Comparison of ENCODE assay signal across 9 cellular contexts in genomic region chr17:79388556-79389295, GRCh38.
DNase-seq lines count a peak whose midpoint lies in the region; ATAC-seq, FAIRE-seq and TF ChIP-seq lines count a peak whose summit lies in the region.
"Had no signal": no experiment of that assay in that cellular context is flagged by ENCODE, and none has a peak within 500 bp of the region (broad histone marks: within the 10 kb centered on the region; RNA-seq: fewer than 3 reads in every experiment).

No MANE protein-coding gene starts in this region.

- CTCF ChIA-PET in CD8-positive, alpha-beta memory T cell (lab: Charles Lee), result interaction anchor here (1.1 to 1.3 kb wide), 3 partner anchors 301 to 343 kb away, joined by 3 read pairs; no protein-coding TSS in a partner anchor

- no peak overlapping the region for H3K4me3 Mint-ChIP-seq in CD8-positive, alpha-beta memory T cell

- no peak overlapping the region for H3K4me3 ChIP-seq in liver (ENCODE audit: low read depth in 1 of 3, low read length in 3 of 3)
- no peak overlapping the region for H3K4me3 ChIP-seq in CD8-positive, alpha-beta memory T cell (ENCODE audit: low read length)

- 0 out of 2 replicates have a peak, but pooled peaks have one; percentile 17 for TF ChIP-seq POLR2A in H54 (IDR thresholded peaks at IDR 0.05; ENCODE audit: low read depth, low read length)

- ATAC-seq in HG02870 (IDR thresholded peaks at IDR 0.05; ENCODE audit: unreplicated experiment) (no peak), GM18498 (IDR thresholded peaks at IDR 0.05; ENCODE audit: unreplicated experiment) (no peak)

- H3K9me3 ChIP-seq in liver (ENCODE audit: control insufficient read depth in 4 of 4, low read length in 3 of 4), result no peaks in the 10 kb centered on the region
- no peaks in the 10 kb centered on the region for H3K9me3 ChIP-seq in CD8-positive, alpha-beta memory T cell (ENCODE audit: low read length)

- TF ChIP-seq RAD21 in liver (IDR thresholded peaks at IDR 0.05), result peak; percentile 77 to 81

- no peaks in the 10 kb centered on the region for H3K36me3 Mint-ChIP-seq in CD8-positive, alpha-beta memory T cell

- H3K27me3 Mint-ChIP-seq in CD8-positive, alpha-beta memory T cell, result peaks cover 20 to 43% of the 10 kb centered on the region in 2 donors

- no peak overlapping the region for H3K27ac ChIP-seq in liver (ENCODE audit: low read depth in 1 of 2, low read length in 2 of 2)
- H3K27ac ChIP-seq in CD8-positive, alpha-beta memory T cell (ENCODE audit: low read depth, low read length), result no peak overlapping the region

- H3K9me3 Mint-ChIP-seq in CD8-positive, alpha-beta memory T cell, result no peaks in the 10 kb centered on the region

- H3K4me1 Mint-ChIP-seq in CD8-positive, alpha-beta memory T cell, result peaks cover 2 to 5% (median 5%) of the 10 kb centered on the region in 3 donors

- 42% methylated on average over 28 of the region's 28 CpGs for WGBS in liver

- H3K27ac Mint-ChIP-seq in CD8-positive, alpha-beta memory T cell, result no peak overlapping the region

- no peak for FAIRE-seq in H54 (lab: Jason Lieb, UNC)
- FAIRE-seq: TTC549 had no signal

- H3K4me1 ChIP-seq in liver (ENCODE audit: control insufficient read depth in 4 of 4, insufficient read depth in 4 of 4, low read length in 3 of 4), result no peaks in the 10 kb centered on the region
- peaks cover 4% of the 10 kb centered on the region for H3K4me1 ChIP-seq in CD8-positive, alpha-beta memory T cell (ENCODE audit: insufficient read depth, low read length)

- no peak overlapping the region for H3K9ac ChIP-seq in liver (ENCODE audit: low read depth in 1 of 2, low read length in 2 of 2)

- TF ChIP-seq CTCF in liver (IDR thresholded peaks at IDR 0.05; ENCODE audit: low read depth, low read length, missing input control), result peak; percentile 62

- peaks cover 0 to 29% (median 2%) of the 10 kb centered on the region in 4 donors for H3K27me3 ChIP-seq in liver (ENCODE audit: control insufficient read depth in 4 of 4, insufficient read depth in 4 of 4, low read length in 3 of 4)
- peaks cover 27% of the 10 kb centered on the region for H3K27me3 ChIP-seq in CD8-positive, alpha-beta memory T cell (ENCODE audit: insufficient read depth, low read length, poor library complexity, severe bottlenecking)

- no peaks in the 10 kb centered on the region for H3K36me3 ChIP-seq in liver (ENCODE audit: control insufficient read depth in 4 of 4, insufficient read depth in 3 of 4, low read depth in 1 of 4, low read length in 3 of 4)
- H3K36me3 ChIP-seq in CD8-positive, alpha-beta memory T cell (ENCODE audit: insufficient read depth, low read length), result no peaks in the 10 kb centered on the region

- POLR2A ChIA-PET in CD8-positive, alpha-beta memory T cell (lab: Charles Lee), result interaction anchor here (0.6 kb wide), 1 partner anchor 1005 kb away, joined by 4 read pairs; no protein-coding TSS in a partner anchor

- peak; percentile 50 for DNase-seq in COLO829 (ENCODE audit: low spot score)
- DNase-seq in H54 (ENCODE audit: insufficient read length, low spot score), result peak; percentile 68
- DNase-seq in NCI-H748 (lab: John Stamatoyannopoulos, UW; ENCODE audit: unreplicated experiment), result peak; percentile 51
- peak; percentile 75 for DNase-seq in cerebellar cortex (ENCODE audit: low spot score)
- DNase-seq in CD8-positive, alpha-beta memory T cell, result no peak

TF ChIP-seq in liver, 16 proteins besides CTCF, POLR2A, EP300 and RAD21:
- TF ChIP-seq FOXA2 (IDR thresholded peaks at IDR 0.05) (no peak), GABPA (IDR thresholded peaks at IDR 0.05 in 1 of 2, conservative IDR thresholded peaks at IDR 0.05 in 1 of 2) (no peak), NR2F2 (IDR thresholded peaks at IDR 0.05) (no peak), TAF1 (conservative IDR thresholded peaks at IDR 0.05) (no peak), HNF4A (conservative IDR thresholded peaks at IDR 0.05) (no peak)
- TF ChIP-seq, protein P1, sequence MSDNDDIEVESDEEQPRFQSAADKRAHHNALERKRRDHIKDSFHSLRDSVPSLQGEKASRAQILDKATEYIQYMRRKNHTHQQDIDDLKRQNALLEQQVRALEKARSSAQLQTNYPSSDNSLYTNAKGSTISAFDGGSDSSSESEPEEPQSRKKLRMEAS (IDR thresholded peaks at IDR 0.05), result no peak

Comparison
In these comparisons a context has a peak if more than half of its experiments do, and no peak if none do; other contexts are left out.
1. DNase-seq: peak in COLO829 (single experiment), H54 (single experiment), NCI-H748 (single experiment) and cerebellar cortex (single experiment); none in CD8-positive, alpha-beta memory T cell (0 of 5).